9 cellular contexts compared by ENCODE assay signal in genomic region chr10:99233680-99234018, GRCh38. TPM values are rescaled to one million over a fixed set of nuclear protein-coding genes. Genes with fewer than 3 reads are reported as not detected.
DNase-seq lines count a peak whose midpoint lies in the region; ATAC-seq and TF ChIP-seq lines count a peak whose summit lies in the region.
"Had no signal": no experiment of that assay in that cellular context is flagged by ENCODE, and none has a peak within 500 bp of the region (broad histone marks: within the 10 kb centered on the region; RNA-seq: fewer than 3 reads in every experiment).

No MANE protein-coding gene starts in this region.

- H2BK120ac ChIP-seq in trophoblast cell (ENCODE audit: insufficient read depth, low read length, poor library complexity): no peak overlapping the region

- H2AFZ ChIP-seq in trophoblast cell (ENCODE audit: insufficient read depth, low read length, poor library complexity): no peak overlapping the region

- no peak overlapping the region for H3K4ac ChIP-seq in trophoblast cell (ENCODE audit: low read depth, low read length)

- H4K91ac ChIP-seq in trophoblast cell (ENCODE audit: low read depth, low read length): no peak overlapping the region

- H3K4me1 ChIP-seq in HUES6 (ENCODE audit: control insufficient read depth, insufficient read depth, low read length): peaks cover 28% of the 10 kb centered on the region
- peaks cover 30 to 79% (median 53%) of the 10 kb centered on the region in 4 donors for H3K4me1 ChIP-seq in esophagus muscularis mucosa
- H3K4me1 ChIP-seq in trophoblast cell (ENCODE audit: control insufficient read depth in 1 of 2, insufficient read depth in 2 of 2, low read length in 2 of 2): peaks cover 6 to 10% of the 10 kb centered on the region in 2 experiments
- peaks cover 9% of the 10 kb centered on the region for H3K4me1 ChIP-seq in testis
- H3K4me1 ChIP-seq: pancreas had no signal

- no peak overlapping the region for H3K18ac ChIP-seq in trophoblast cell (ENCODE audit: low read length)

- DNase-seq in Daoy (ENCODE audit: low read depth) (peak; percentile 18), esophagus muscularis mucosa (ENCODE audit: extremely low spot score) (no peak), trophoblast cell (no peak), testis (no peak), 8988T (no peak)

- intact Hi-C loops in esophagus muscularis mucosa (cut with DNase I) (no loop called here), testis (cut with DNase I; ENCODE audit: low total_unique reads) (no loop called here)

- H3K27ac ChIP-seq in HUES6 (ENCODE audit: low read depth, low read length) (no peak overlapping the region), esophagus muscularis mucosa (replicated peaks in 1 of 4) (peak overlapping the region; percentile 88 to 91 (median 90)), trophoblast cell (ENCODE audit: low read depth, low read length) (no peak overlapping the region), testis (no peak overlapping the region)
- H3K27ac ChIP-seq: pancreas had no signal

- H3K4me3 ChIP-seq in HUES6 (ENCODE audit: low read depth, low read length): peak overlapping the region; percentile 63
- H3K4me3 ChIP-seq in esophagus muscularis mucosa: peak overlapping the region; percentile 60 to 68 (median 62)
- H3K4me3 ChIP-seq in trophoblast cell (ENCODE audit: low read depth, low read length): no peak overlapping the region
- peak overlapping the region in 1 of 2 donors; percentile 50 for H3K4me3 ChIP-seq in testis

- H3K23ac ChIP-seq in trophoblast cell (ENCODE audit: low read length): no peak overlapping the region

- no peak for ATAC-seq in GM19397 (IDR thresholded peaks at IDR 0.05; ENCODE audit: unreplicated experiment)
- no peak for ATAC-seq in HG03025 (IDR thresholded peaks at IDR 0.05; ENCODE audit: low FRiP score, unreplicated experiment)

- TF ChIP-seq POLR2A in esophagus muscularis mucosa (IDR thresholded peaks at IDR 0.05; ENCODE audit: low read depth) (no peak), testis (IDR thresholded peaks at IDR 0.05) (no peak)

- H4K8ac ChIP-seq in trophoblast cell (ENCODE audit: low read depth, low read length): no peak overlapping the region

- H4K12ac ChIP-seq in trophoblast cell (ENCODE audit: low read depth, low read length): no peak overlapping the region

- peak overlapping the region; percentile 11 for H3K9ac ChIP-seq in HUES6 (ENCODE audit: low read length)
- H3K9ac ChIP-seq in trophoblast cell (ENCODE audit: low read length): no peak overlapping the region

- H3K9me3 ChIP-seq in HUES6 (ENCODE audit: control insufficient read depth, insufficient read depth, low read depth, low read length) (no peaks in the 10 kb centered on the region), esophagus muscularis mucosa (no peaks in the 10 kb centered on the region), trophoblast cell (ENCODE audit: insufficient read depth, low read depth, low read length) (peaks cover 5% of the 10 kb centered on the region), testis (no peaks in the 10 kb centered on the region)
- H3K9me3 ChIP-seq: pancreas had no signal

- TF ChIP-seq CTCF in esophagus muscularis mucosa (IDR thresholded peaks at IDR 0.05): no peak
- no peak for TF ChIP-seq CTCF in testis (IDR thresholded peaks at IDR 0.05)

- H3K14ac ChIP-seq in trophoblast cell (ENCODE audit: low read length): no peak overlapping the region

- no peaks in the 10 kb centered on the region for H3K79me2 ChIP-seq in trophoblast cell (ENCODE audit: control insufficient read depth, insufficient read depth, low read length, poor library complexity)

- peak overlapping the region; percentile 74 for H3K4me2 ChIP-seq in trophoblast cell (ENCODE audit: low read length)

- H2AK5ac ChIP-seq in trophoblast cell (ENCODE audit: low read length): no peak overlapping the region

- no peak overlapping the region for H2BK12ac ChIP-seq in trophoblast cell (ENCODE audit: low read length)

- no peaks in the 10 kb centered on the region for H3K79me1 ChIP-seq in trophoblast cell (ENCODE audit: low read length)

- no peak for TF ChIP-seq EP300 in esophagus muscularis mucosa (IDR thresholded peaks at IDR 0.05)

- no peak overlapping the region for H2BK5ac ChIP-seq in trophoblast cell (ENCODE audit: low read depth, low read length, poor library complexity)

- 4% methylated on average over 17 of the region's 17 CpGs for WGBS in esophagus muscularis mucosa
- WGBS in trophoblast cell (ENCODE audit: extremely low coverage, insufficient coverage, insufficient read length): no CpG with 5 or more reads among the region's 17 CpGs
- WGBS in testis, 2 donors: 4 to 7% methylated on average over 16 to 17 of the region's 17 CpGs

- peaks cover 100% of the 10 kb centered on the region for H3K27me3 ChIP-seq in HUES6 (ENCODE audit: control insufficient read depth, insufficient read depth, low read length)
- H3K27me3 ChIP-seq in esophagus muscularis mucosa: peaks cover 0 to 21% (median 0%) of the 10 kb centered on the region in 4 donors
- H3K27me3 ChIP-seq in trophoblast cell (ENCODE audit: insufficient read depth, low read length): peaks cover 61% of the 10 kb centered on the region
- H3K27me3 ChIP-seq in testis: peaks cover 4% of the 10 kb centered on the region

- H3K36me3 ChIP-seq in HUES6 (ENCODE audit: control insufficient read depth, insufficient read depth, low read length) (no peaks in the 10 kb centered on the region), esophagus muscularis mucosa (no peaks in the 10 kb centered on the region), trophoblast cell (ENCODE audit: control insufficient read depth in 1 of 2, insufficient read depth in 2 of 2, low read length in 2 of 2) (no peaks in the 10 kb centered on the region), testis (ENCODE audit: low read depth, missing control alignments) (no peaks in the 10 kb centered on the region)
- H3K36me3 ChIP-seq: pancreas had no signal

RNA-seq across cellular contexts. Expression of gene HPSE2, which starts 2.0 kb away (rescaled TPM):
- 0.06 and 0.54 TPM in 2 replicates for total RNA-seq in Daoy (2014; rRNA removed; shearing (Covaris generic))
- total RNA-seq in esophagus muscularis mucosa: 10 to 100 TPM; 32.3 to 70.0 (median 43.6) TPM
- polyA plus RNA-seq in trophoblast cell (2013): 0.03 TPM in 2 replicates
- total RNA-seq in testis: 1 to 10 TPM; 1.7 to 2.5 TPM
- 4.1 TPM for polyA plus RNA-seq in testis (ENCODE audit: insufficient read depth, low read depth, low replicate concordance)

Comparison
In these comparisons a context has a peak if more than half of its experiments do, and no peak if none do; other contexts are left out.
1. H3K27ac ChIP-seq: peak in esophagus muscularis mucosa (4 of 4); none in HUES6 (single experiment), trophoblast cell (single experiment) and testis (0 of 2).
2. RNA of gene HPSE2, which starts 2.0 kb away (total RNA-seq): 32.3 to 70.0 TPM in esophagus muscularis mucosa; 1.7 to 2.5 TPM in testis and 0.06 to 0.54 TPM in Daoy; every median in the first group is over 4 times any median in the second.